Comparison of ENCODE assay signal across 1 cellular context in the genomic region with DNA sequence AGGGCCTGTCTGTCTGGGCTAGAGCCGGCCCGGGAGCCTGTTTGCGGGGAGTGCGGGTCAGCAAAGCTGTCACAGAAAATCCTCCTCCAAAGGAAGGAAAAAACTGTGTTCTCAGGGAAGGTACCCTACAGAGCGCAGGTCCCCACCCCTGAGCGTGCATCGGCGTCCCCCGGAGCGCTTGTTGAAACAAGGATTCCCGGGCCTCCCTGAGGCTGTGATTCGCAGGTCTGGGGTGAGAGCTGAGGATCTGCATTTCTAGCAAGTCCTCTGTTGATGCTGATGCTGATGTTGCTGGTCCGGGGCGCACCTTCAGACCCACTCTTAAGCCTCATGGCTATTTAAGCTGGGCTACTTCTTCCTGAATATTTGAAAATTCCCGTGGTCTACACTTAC.
TF ChIP-seq lines count a peak whose summit lies in the region.

No MANE protein-coding gene starts in this region.

TF ChIP-seq in SK-N-SH treated with all-trans-retinoic acid at 6 μM for 48 hours, 23 proteins besides CTCF, POLR2A, EP300 and RAD21 (continued from another document):
- TF ChIP-seq, protein P1, sequence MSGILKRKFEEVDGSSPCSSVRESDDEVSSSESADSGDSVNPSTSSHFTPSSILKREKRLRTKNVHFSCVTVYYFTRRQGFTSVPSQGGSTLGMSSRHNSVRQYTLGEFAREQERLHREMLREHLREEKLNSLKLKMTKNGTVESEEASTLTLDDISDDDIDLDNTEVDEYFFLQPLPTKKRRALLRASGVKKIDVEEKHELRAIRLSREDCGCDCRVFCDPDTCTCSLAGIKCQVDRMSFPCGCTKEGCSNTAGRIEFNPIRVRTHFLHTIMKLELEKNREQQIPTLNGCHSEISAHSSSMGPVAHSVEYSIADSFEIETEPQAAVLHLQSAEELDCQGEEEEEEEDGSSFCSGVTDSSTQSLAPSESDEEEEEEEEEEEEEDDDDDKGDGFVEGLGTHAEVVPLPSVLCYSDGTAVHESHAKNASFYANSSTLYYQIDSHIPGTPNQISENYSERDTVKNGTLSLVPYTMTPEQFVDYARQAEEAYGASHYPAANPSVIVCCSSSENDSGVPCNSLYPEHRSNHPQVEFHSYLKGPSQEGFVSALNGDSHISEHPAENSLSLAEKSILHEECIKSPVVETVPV (CRISPR knock-in tag; IDR thresholded peaks at IDR 0.05), result no peak
- TF ChIP-seq PATZ1 (CRISPR knock-in tag; IDR thresholded peaks at IDR 0.05; ENCODE audit: borderline replicate concordance) (no peak), BACH2 (CRISPR knock-in tag; IDR thresholded peaks at IDR 0.05; ENCODE audit: borderline replicate concordance) (no peak), SNAI2 (CRISPR knock-in tag; IDR thresholded peaks at IDR 0.05) (no peak), ARNTL (CRISPR knock-in tag; IDR thresholded peaks at IDR 0.05; ENCODE audit: borderline replicate concordance, low read depth) (no peak), ZC3H10 (CRISPR knock-in tag; IDR thresholded peaks at IDR 0.05) (no peak), ZNF8 (CRISPR knock-in tag; IDR thresholded peaks at IDR 0.05) (no peak), GLIS3 (CRISPR knock-in tag; IDR thresholded peaks at IDR 0.05) (no peak), ZFP3 (CRISPR knock-in tag; IDR thresholded peaks at IDR 0.05) (no peak), ESRRG (CRISPR knock-in tag; IDR thresholded peaks at IDR 0.05) (no peak), TOX (CRISPR knock-in tag; IDR thresholded peaks at IDR 0.05; ENCODE audit: borderline replicate concordance) (no peak), TCF4 (CRISPR knock-in tag; IDR thresholded peaks at IDR 0.05; ENCODE audit: borderline replicate concordance) (no peak)
- TF ChIP-seq, protein P2, sequence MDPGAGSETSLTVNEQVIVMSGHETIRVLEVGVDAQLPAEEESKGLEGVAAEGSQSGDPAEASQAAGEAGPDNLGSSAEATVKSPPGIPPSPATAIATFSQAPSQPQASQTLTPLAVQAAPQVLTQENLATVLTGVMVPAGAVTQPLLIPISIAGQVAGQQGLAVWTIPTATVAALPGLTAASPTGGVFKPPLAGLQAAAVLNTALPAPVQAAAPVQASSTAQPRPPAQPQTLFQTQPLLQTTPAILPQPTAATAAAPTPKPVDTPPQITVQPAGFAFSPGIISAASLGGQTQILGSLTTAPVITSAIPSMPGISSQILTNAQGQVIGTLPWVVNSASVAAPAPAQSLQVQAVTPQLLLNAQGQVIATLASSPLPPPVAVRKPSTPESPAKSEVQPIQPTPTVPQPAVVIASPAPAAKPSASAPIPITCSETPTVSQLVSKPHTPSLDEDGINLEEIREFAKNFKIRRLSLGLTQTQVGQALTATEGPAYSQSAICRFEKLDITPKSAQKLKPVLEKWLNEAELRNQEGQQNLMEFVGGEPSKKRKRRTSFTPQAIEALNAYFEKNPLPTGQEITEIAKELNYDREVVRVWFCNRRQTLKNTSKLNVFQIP (CRISPR knock-in tag; IDR thresholded peaks at IDR 0.05; ENCODE audit: borderline replicate concordance, low read depth), result no peak
